12 cellular contexts compared by ENCODE assay signal in the genomic region with DNA sequence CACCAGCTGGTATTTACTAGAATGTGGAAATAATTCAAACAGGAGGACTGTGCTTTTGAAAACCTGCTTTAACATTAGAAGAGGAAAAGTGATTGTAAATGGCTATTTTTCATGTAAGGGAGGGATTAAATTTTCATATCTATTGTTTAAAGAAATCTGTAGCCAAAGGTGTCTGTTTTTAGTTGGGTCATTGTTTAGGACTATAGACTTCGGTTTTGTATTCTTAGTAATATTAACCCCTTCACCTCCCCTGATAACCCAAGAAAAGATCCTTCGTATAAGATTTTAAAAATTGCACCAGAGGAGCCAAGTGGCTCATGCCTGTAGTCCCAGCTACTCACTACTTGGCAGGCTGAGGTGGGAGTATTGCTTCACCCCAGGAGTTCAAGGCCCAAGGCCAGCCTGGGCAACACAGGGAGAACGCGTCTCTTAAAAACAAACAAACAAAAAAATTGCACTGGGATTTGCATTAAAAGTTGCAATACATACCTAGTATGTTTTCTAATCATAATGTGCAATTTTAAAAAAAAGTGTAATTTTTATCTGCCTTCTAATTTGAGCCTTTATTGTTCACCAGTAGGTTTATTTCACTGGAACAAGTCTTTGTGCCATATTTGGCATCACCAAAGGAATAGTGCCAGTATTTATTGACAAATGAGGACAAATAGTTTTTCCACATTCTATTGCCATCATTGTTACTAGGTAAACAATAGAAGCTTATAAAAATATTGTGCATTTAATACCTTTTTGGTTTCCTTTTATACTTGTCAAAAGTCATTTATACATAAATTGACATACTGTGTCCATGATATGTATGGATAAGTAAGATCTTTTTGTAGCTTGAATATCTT. TPM values are rescaled to one million over a fixed set of nuclear protein-coding genes. Genes with fewer than 3 reads are reported as not detected.
A peak's percentile ranks its signal among the peaks of the same experiment; 100 is the strongest.
DNase-seq lines count a peak whose midpoint lies in the region; ATAC-seq and TF ChIP-seq lines count a peak whose summit lies in the region.
"Had no signal": no experiment of that assay in that cellular context is flagged by ENCODE, and none has a peak within 500 bp of the region (broad histone marks: within the 10 kb centered on the region; RNA-seq: fewer than 3 reads in every experiment).

No MANE protein-coding gene starts in this region.

- intact Hi-C loops in body of pancreas (cut with DNase I) = no loop called here
- intact Hi-C loops in left cardiac atrium (cut with DNase I) = no loop called here

- H3K9ac ChIP-seq in skeletal muscle tissue (ENCODE audit: low read depth in 1 of 3, low read length in 3 of 3) = peak overlapping the region in 1 of 3 donors; percentile 2

- ATAC-seq in body of pancreas (peak; percentile 73), left cardiac atrium (peak; percentile 48 to 71), omental fat pad (ENCODE audit: low FRiP score) (no peak), HG02588 (IDR thresholded peaks at IDR 0.05; ENCODE audit: unreplicated experiment) (no peak)

- H3K9me3 ChIP-seq in HAP-1 = no peaks in the 10 kb centered on the region
- no peaks in the 10 kb centered on the region for H3K9me3 ChIP-seq in body of pancreas
- H3K9me3 ChIP-seq in skeletal muscle tissue (ENCODE audit: control insufficient read depth in 3 of 3, low read length in 3 of 3) = no peaks in the 10 kb centered on the region

- no peak for TF ChIP-seq POLR2A in body of pancreas (IDR thresholded peaks at IDR 0.05)

- no peaks in the 10 kb centered on the region for H3K36me3 ChIP-seq in HAP-1 (replicated peaks)
- no peaks in the 10 kb centered on the region for H3K36me3 ChIP-seq in body of pancreas (replicated peaks in 1 of 2; ENCODE audit: insufficient read depth in 1 of 2, low read depth in 2 of 2)
- H3K36me3 ChIP-seq in skeletal muscle tissue (ENCODE audit: control insufficient read depth in 3 of 3, insufficient read depth in 3 of 3, low read length in 3 of 3) = no peaks in the 10 kb centered on the region

- DNase-seq in HAP-1 (ENCODE audit: low spot score in 2 of 2) = peak; percentile 41 to 68
- DNase-seq in body of pancreas = peak; percentile 44 to 58 (median 46)
- DNase-seq in left cardiac atrium = peak; percentile 51
- DNase-seq in NCI-H82 treated with DMSO at 0.1 percent for 48 hours (lab: John Stamatoyannopoulos, UW; ENCODE audit: unreplicated experiment) = no peak
- no peak for DNase-seq in omental fat pad (ENCODE audit: low spot score)
- DNase-seq: activated CD4-positive, alpha-beta memory T cell treated with anti-CD3 and anti-CD28 coated beads for 36 hours; immature natural killer cell; NCI-H2171; occipital lobe; SHP77 treated with DMSO at 0.1 percent for 48 hours had no signal

- H3K4me3 ChIP-seq in HAP-1 (no peak overlapping the region), body of pancreas (no peak overlapping the region), skeletal muscle tissue (ENCODE audit: low read length in 3 of 3) (no peak overlapping the region)

- H3K27ac ChIP-seq in body of pancreas (no peak overlapping the region), skeletal muscle tissue (ENCODE audit: low read depth, low read length) (peak overlapping the region; percentile 0)

- 14 to 19% methylated on average over 4 of the region's 4 CpGs for WGBS in body of pancreas, 2 donors

- H3K4me1 ChIP-seq in HAP-1 = peaks cover 70% of the 10 kb centered on the region
- H3K4me1 ChIP-seq in body of pancreas = peaks cover 38% of the 10 kb centered on the region
- H3K4me1 ChIP-seq in skeletal muscle tissue (ENCODE audit: control insufficient read depth in 3 of 3, insufficient read depth in 3 of 3, low read length in 3 of 3) = peaks cover 44 to 49% (median 45%) of the 10 kb centered on the region in 3 donors

- no peaks in the 10 kb centered on the region for H3K27me3 ChIP-seq in HAP-1 (ENCODE audit: low read depth)
- no peaks in the 10 kb centered on the region for H3K27me3 ChIP-seq in body of pancreas
- no peaks in the 10 kb centered on the region for H3K27me3 ChIP-seq in skeletal muscle tissue (ENCODE audit: control insufficient read depth in 3 of 3, insufficient read depth in 3 of 3, low read length in 3 of 3)

- in situ Hi-C loops in HAP-1 (cut with MboI; ENCODE audit: low sequenced_read_pairs) = no loop called here

- TF ChIP-seq CTCF in body of pancreas (IDR thresholded peaks at IDR 0.05) = no peak
- no peak for TF ChIP-seq CTCF in omental fat pad (IDR thresholded peaks at IDR 0.05)

RNA-seq across cellular contexts. Expression of a gene that starts 34.3 kb away (rescaled TPM):
- total RNA-seq in body of pancreas = 10 to 100 TPM; 37.9 to 46.7 TPM
- 10 to 100 TPM; 29.8 to 34.8 TPM for total RNA-seq in left cardiac atrium
- 38.6 TPM for total RNA-seq in skeletal muscle tissue
- 10 to 100 TPM; 41.3 to 88.9 (median 53.2) TPM for total RNA-seq in omental fat pad

Comparison
In these comparisons a context has a peak if more than half of its experiments do, and no peak if none do; other contexts are left out.
1. DNase-seq: peak in HAP-1 (2 of 2), body of pancreas (4 of 4) and left cardiac atrium (single experiment); none in NCI-H82 treated with DMSO at 0.1 percent for 48 hours (single experiment) and omental fat pad (single experiment).
2. ATAC-seq: peak in body of pancreas (single experiment) and left cardiac atrium (2 of 2); none in omental fat pad (single experiment) and HG02588 (single experiment).